Comparison of ENCODE assay signal across 1 cellular context in genomic region chr9:128771745-128772519, GRCh38.
TF ChIP-seq lines count a peak whose summit lies in the region.

ZER1 (minus strand) TSS chr9:128771927; CDS start chr9:128755565, 16,362 bp downstream.

TF ChIP-seq in K562, 482 proteins besides CTCF, POLR2A, EP300 and RAD21 (continued from another document and continues in another):
- TF ChIP-seq MXD1 (CRISPR knock-in tag; IDR thresholded peaks at IDR 0.05; ENCODE audit: borderline replicate concordance, poor library complexity, severe bottlenecking) (no peak), SRSF3 (IDR thresholded peaks at IDR 0.05; ENCODE audit: insufficient read depth, low read length) (no peak), KHSRP (IDR thresholded peaks at IDR 0.05) (no peak), ETV6 (IDR thresholded peaks at IDR 0.05; ENCODE audit: borderline replicate concordance in 1 of 2, low read depth in 2 of 2, low read length in 1 of 2) (no peak), ETV6 (CRISPR knock-in tag; IDR thresholded peaks at IDR 0.05; ENCODE audit: borderline replicate concordance) (no peak), ZNF778 (CRISPR knock-in tag; IDR thresholded peaks at IDR 0.05) (no peak), ZNF143 (CRISPR knock-in tag; IDR thresholded peaks at IDR 0.05) (no peak), CLOCK (CRISPR knock-in tag; IDR thresholded peaks at IDR 0.05; ENCODE audit: borderline replicate concordance) (no peak), ZBTB8A (IDR thresholded peaks at IDR 0.05; ENCODE audit: partially characterized antibody) (no peak), CBFA2T2 (conservative IDR thresholded peaks at IDR 0.05) (no peak), MEIS2 (IDR thresholded peaks at IDR 0.05; ENCODE audit: partially characterized antibody) (peak; percentile 54), CHD1 (IDR thresholded peaks at IDR 0.05; ENCODE audit: low read length) (no peak), SMARCA4 (IDR thresholded peaks at IDR 0.05) (no peak), ZNF75A (CRISPR knock-in tag; IDR thresholded peaks at IDR 0.05) (no peak), CTBP1 (IDR thresholded peaks at IDR 0.05; ENCODE audit: borderline replicate concordance) (peak; percentile 84; the same call in 1 of the 2 replicates), ILF3 (IDR thresholded peaks at IDR 0.05; ENCODE audit: borderline replicate concordance) (no peak), STAT6 (CRISPR knock-in tag; IDR thresholded peaks at IDR 0.05) (no peak), TBP (optimal IDR thresholded peaks at IDR 0.05; ENCODE audit: low read depth, low read length) (peak; percentile 89), NKRF (IDR thresholded peaks at IDR 0.05; ENCODE audit: borderline replicate concordance) (no peak; the same call in 1 of the 2 replicates), ETV1 (tag; conservative IDR thresholded peaks at IDR 0.05; ENCODE audit: low read depth) (peak; percentile 44; the same call in 1 of the 2 replicates), RFX1 (IDR thresholded peaks at IDR 0.05) (peak; percentile 86), ZNF316 (IDR thresholded peaks at IDR 0.05) (no peak), CSDE1 (IDR thresholded peaks at IDR 0.05) (peak in 1 of 2 experiments; percentile 20; a peak in 1 of 4 replicates), BHLHE40 (IDR thresholded peaks at IDR 0.05; ENCODE audit: low read length) (peak; percentile 90), SMAD4 (CRISPR knock-in tag; conservative IDR thresholded peaks at IDR 0.05) (peak; percentile 94), ZBTB9 (CRISPR knock-in tag; IDR thresholded peaks at IDR 0.05) (peak; percentile 64; the same call in 1 of the 2 replicates), SAFB (IDR thresholded peaks at IDR 0.05; ENCODE audit: borderline replicate concordance, low read depth, low read length) (peak; percentile 91), ZNF212 (CRISPR knock-in tag; IDR thresholded peaks at IDR 0.05) (no peak), ESRRB (CRISPR knock-in tag; IDR thresholded peaks at IDR 0.05; ENCODE audit: borderline replicate concordance) (no peak), HNRNPUL1 (IDR thresholded peaks at IDR 0.05; ENCODE audit: low read length) (no peak), ILK (tag; IDR thresholded peaks at IDR 0.05; ENCODE audit: borderline replicate concordance, low read depth) (no peak), NFIC (IDR thresholded peaks at IDR 0.05) (peak; percentile 68), MCM2 (IDR thresholded peaks at IDR 0.05; ENCODE audit: low read depth) (no peak), E2F8 (IDR thresholded peaks at IDR 0.05; ENCODE audit: low read depth, partially characterized antibody) (peak; percentile 51), ZNF586 (CRISPR knock-in tag; conservative IDR thresholded peaks at IDR 0.05) (no peak), ELF1 (tag; IDR thresholded peaks at IDR 0.05) (peak; percentile 41; the same call in 1 of the 2 replicates), NFXL1 (CRISPR knock-in tag; IDR thresholded peaks at IDR 0.05) (no peak), TRIM28 (IDR thresholded peaks at IDR 0.05) (no peak), JUND (IDR thresholded peaks at IDR 0.05; ENCODE audit: borderline replicate concordance, low read depth, low read length) (peak; percentile 78), JUND (tag; IDR thresholded peaks at IDR 0.05; ENCODE audit: borderline replicate concordance, low read depth, low read length) (no peak; the same call in 2 of the 3 replicates), LEF1 (IDR thresholded peaks at IDR 0.05) (no peak), TARDBP (IDR thresholded peaks at IDR 0.05) (peak; percentile 86; the same call in 1 of the 2 replicates), ZKSCAN3 (CRISPR knock-in tag; IDR thresholded peaks at IDR 0.05) (no peak), CCNT2 (IDR thresholded peaks at IDR 0.05; ENCODE audit: borderline replicate concordance, extremely low read depth, insufficient read length, low read depth, low read length) (peak; percentile 98), NR0B1 (IDR thresholded peaks at IDR 0.05; ENCODE audit: partially characterized antibody) (no peak)
